Comparison of ENCODE assay signal across 1 cellular context in genomic region chr12:58916153-58916709, GRCh38.
TF ChIP-seq lines count a peak whose summit lies in the region.

No MANE protein-coding gene starts in this region.

TF ChIP-seq in A549, 52 proteins besides CTCF, POLR2A, EP300 and RAD21 (continued from another document):
- TF ChIP-seq, protein P1, sequence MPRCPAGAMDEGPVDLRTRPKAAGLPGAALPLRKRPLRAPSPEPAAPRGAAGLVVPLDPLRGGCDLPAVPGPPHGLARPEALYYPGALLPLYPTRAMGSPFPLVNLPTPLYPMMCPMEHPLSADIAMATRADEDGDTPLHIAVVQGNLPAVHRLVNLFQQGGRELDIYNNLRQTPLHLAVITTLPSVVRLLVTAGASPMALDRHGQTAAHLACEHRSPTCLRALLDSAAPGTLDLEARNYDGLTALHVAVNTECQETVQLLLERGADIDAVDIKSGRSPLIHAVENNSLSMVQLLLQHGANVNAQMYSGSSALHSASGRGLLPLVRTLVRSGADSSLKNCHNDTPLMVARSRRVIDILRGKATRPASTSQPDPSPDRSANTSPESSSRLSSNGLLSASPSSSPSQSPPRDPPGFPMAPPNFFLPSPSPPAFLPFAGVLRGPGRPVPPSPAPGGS (IDR thresholded peaks at IDR 0.05): no peak
- TF ChIP-seq FOXS1 (CRISPR knock-in tag; IDR thresholded peaks at IDR 0.05): no peak
- TF ChIP-seq KDM5A (IDR thresholded peaks at IDR 0.05): no peak
- no peak for TF ChIP-seq ZNF302 (CRISPR knock-in tag; IDR thresholded peaks at IDR 0.05)
- TF ChIP-seq TP53 (CRISPR knock-in tag; IDR thresholded peaks at IDR 0.05): no peak
- no peak for TF ChIP-seq NR3C1 (IDR thresholded peaks at IDR 0.05)
- no peak for TF ChIP-seq RARB (CRISPR knock-in tag; IDR thresholded peaks at IDR 0.05)
- TF ChIP-seq CHD4 (IDR thresholded peaks at IDR 0.05; ENCODE audit: borderline replicate concordance): no peak
- TF ChIP-seq, protein P2, sequence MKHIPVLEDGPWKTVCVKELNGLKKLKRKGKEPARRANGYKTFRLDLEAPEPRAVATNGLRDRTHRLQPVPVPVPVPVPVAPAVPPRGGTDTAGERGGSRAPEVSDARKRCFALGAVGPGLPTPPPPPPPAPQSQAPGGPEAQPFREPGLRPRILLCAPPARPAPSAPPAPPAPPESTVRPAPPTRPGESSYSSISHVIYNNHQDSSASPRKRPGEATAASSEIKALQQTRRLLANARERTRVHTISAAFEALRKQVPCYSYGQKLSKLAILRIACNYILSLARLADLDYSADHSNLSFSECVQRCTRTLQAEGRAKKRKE (CRISPR knock-in tag; IDR thresholded peaks at IDR 0.05; ENCODE audit: low read depth): no peak
